Comparison of ENCODE assay signal across 1 cellular context in genomic region chr19:19191920-19192882, GRCh38.
TF ChIP-seq lines count a peak whose summit lies in the region.

Gene BORCS8 (minus strand): TSS chr19:19192152. CDS start chr19:19192117, 35 bp downstream.
A gene with protein sequence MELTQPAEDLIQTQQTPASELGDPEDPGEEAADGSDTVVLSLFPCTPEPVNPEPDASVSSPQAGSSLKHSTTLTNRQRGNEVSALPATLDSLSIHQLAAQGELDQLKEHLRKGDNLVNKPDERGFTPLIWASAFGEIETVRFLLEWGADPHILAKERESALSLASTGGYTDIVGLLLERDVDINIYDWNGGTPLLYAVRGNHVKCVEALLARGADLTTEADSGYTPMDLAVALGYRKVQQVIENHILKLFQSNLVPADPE (plus strand): TSS chr19:19192258. CDS start chr19:19193947, 1,689 bp downstream.

TF ChIP-seq in HepG2, 621 proteins besides CTCF, POLR2A, EP300 and RAD21 (continued from another document and continues in another):
- TF ChIP-seq, protein P1, sequence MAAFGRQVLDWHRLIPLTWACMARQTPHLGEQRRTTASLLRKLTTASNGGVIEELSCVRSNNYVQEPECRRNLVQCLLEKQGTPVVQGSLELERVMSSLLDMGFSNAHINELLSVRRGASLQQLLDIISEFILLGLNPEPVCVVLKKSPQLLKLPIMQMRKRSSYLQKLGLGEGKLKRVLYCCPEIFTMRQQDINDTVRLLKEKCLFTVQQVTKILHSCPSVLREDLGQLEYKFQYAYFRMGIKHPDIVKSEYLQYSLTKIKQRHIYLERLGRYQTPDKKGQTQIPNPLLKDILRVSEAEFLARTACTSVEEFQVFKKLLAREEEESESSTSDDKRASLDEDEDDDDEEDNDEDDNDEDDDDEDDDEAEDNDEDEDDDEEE (CRISPR knock-in tag; IDR thresholded peaks at IDR 0.05), result peak; percentile 37; the same call in 1 of the 2 replicates
- TF ChIP-seq ZNF18 (CRISPR knock-in tag; IDR thresholded peaks at IDR 0.05; ENCODE audit: insufficient replicate concordance) (no peak), KLF16 (CRISPR knock-in tag; IDR thresholded peaks at IDR 0.05) (peak in 1 of 2 experiments; percentile 78; a peak in 2 of 4 replicates), YEATS4 (CRISPR knock-in tag; IDR thresholded peaks at IDR 0.05; ENCODE audit: borderline replicate concordance) (peak; percentile 84; the same call in 1 of the 2 replicates), THAP7 (CRISPR knock-in tag; IDR thresholded peaks at IDR 0.05) (peak; percentile 37; the same call in 1 of the 2 replicates), MBNL3 (CRISPR knock-in tag; conservative IDR thresholded peaks at IDR 0.05) (no peak), EED (CRISPR knock-in tag; IDR thresholded peaks at IDR 0.05) (peak; percentile 87), NPAS2 (CRISPR knock-in tag; IDR thresholded peaks at IDR 0.05; ENCODE audit: borderline replicate concordance) (no peak), ZNF274 (CRISPR knock-in tag; IDR thresholded peaks at IDR 0.05) (peak; percentile 80), JDP2 (CRISPR knock-in tag; IDR thresholded peaks at IDR 0.05; ENCODE audit: borderline replicate concordance) (no peak), ZNF230 (CRISPR knock-in tag; IDR thresholded peaks at IDR 0.05) (peak; percentile 28; the same call in 1 of the 2 replicates), SRY (CRISPR knock-in tag; IDR thresholded peaks at IDR 0.05) (peak; percentile 77), ZNF280D (CRISPR knock-in tag; IDR thresholded peaks at IDR 0.05) (peak; percentile 61; the same call in 1 of the 2 replicates), ZNF776 (CRISPR knock-in tag; IDR thresholded peaks at IDR 0.05) (no peak), NFKB2 (CRISPR knock-in tag; IDR thresholded peaks at IDR 0.05; ENCODE audit: borderline replicate concordance) (0 out of 2 replicates have a peak, but pooled peaks have one; percentile 24), PITX1 (CRISPR knock-in tag; IDR thresholded peaks at IDR 0.05) (no peak; the same call in 1 of the 2 replicates), ZNF333 (CRISPR knock-in tag; IDR thresholded peaks at IDR 0.05; ENCODE audit: borderline replicate concordance) (peak; percentile 58; the same call in 1 of the 2 replicates), HNF1A (IDR thresholded peaks at IDR 0.05; ENCODE audit: low read depth) (no peak), HNF1A (CRISPR knock-in tag; IDR thresholded peaks at IDR 0.05; ENCODE audit: borderline replicate concordance) (peak; percentile 57; the same call in 1 of the 2 replicates), ZNF615 (CRISPR knock-in tag; IDR thresholded peaks at IDR 0.05; ENCODE audit: borderline replicate concordance) (peak; percentile 14; the same call in 1 of the 2 replicates), ZNF335 (CRISPR knock-in tag; IDR thresholded peaks at IDR 0.05) (peak; percentile 78; the same call in 1 of the 2 replicates), E2F2 (CRISPR knock-in tag; IDR thresholded peaks at IDR 0.05; ENCODE audit: borderline replicate concordance) (0 out of 2 replicates have a peak, but pooled peaks have one; percentile 40), SMARCE1 (IDR thresholded peaks at IDR 0.05; ENCODE audit: borderline replicate concordance) (no peak), IRF1 (CRISPR knock-in tag; IDR thresholded peaks at IDR 0.05; ENCODE audit: low read depth) (no peak), FOXJ3 (CRISPR knock-in tag; IDR thresholded peaks at IDR 0.05; ENCODE audit: borderline replicate concordance) (no peak), KAT7 (CRISPR knock-in tag; IDR thresholded peaks at IDR 0.05; ENCODE audit: borderline replicate concordance) (peak; percentile 91), ZNF451 (CRISPR knock-in tag; IDR thresholded peaks at IDR 0.05) (no peak), NFYC (CRISPR knock-in tag; IDR thresholded peaks at IDR 0.05) (peak; percentile 20; the same call in 1 of the 2 replicates), MXD4 (CRISPR knock-in tag; IDR thresholded peaks at IDR 0.05) (peak; percentile 73), HNRNPK (IDR thresholded peaks at IDR 0.05; ENCODE audit: low read depth, low read length, poor library complexity, severe bottlenecking) (peak; percentile 27), NCOA1 (CRISPR knock-in tag; IDR thresholded peaks at IDR 0.05) (0 out of 2 replicates have a peak, but pooled peaks have one; percentile 27)
- TF ChIP-seq, protein P2, sequence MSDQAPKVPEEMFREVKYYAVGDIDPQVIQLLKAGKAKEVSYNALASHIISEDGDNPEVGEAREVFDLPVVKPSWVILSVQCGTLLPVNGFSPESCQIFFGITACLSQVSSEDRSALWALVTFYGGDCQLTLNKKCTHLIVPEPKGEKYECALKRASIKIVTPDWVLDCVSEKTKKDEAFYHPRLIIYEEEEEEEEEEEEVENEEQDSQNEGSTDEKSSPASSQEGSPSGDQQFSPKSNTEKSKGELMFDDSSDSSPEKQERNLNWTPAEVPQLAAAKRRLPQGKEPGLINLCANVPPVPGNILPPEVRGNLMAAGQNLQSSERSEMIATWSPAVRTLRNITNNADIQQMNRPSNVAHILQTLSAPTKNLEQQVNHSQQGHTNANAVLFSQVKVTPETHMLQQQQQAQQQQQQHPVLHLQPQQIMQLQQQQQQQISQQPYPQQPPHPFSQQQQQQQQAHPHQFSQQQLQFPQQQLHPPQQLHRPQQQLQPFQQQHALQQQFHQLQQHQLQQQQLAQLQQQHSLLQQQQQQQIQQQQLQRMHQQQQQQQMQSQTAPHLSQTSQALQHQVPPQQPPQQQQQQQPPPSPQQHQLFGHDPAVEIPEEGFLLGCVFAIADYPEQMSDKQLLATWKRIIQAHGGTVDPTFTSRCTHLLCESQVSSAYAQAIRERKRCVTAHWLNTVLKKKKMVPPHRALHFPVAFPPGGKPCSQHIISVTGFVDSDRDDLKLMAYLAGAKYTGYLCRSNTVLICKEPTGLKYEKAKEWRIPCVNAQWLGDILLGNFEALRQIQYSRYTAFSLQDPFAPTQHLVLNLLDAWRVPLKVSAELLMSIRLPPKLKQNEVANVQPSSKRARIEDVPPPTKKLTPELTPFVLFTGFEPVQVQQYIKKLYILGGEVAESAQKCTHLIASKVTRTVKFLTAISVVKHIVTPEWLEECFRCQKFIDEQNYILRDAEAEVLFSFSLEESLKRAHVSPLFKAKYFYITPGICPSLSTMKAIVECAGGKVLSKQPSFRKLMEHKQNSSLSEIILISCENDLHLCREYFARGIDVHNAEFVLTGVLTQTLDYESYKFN (CRISPR knock-in tag; conservative IDR thresholded peaks at IDR 0.05), result peak; percentile 69
- TF ChIP-seq, protein P3, sequence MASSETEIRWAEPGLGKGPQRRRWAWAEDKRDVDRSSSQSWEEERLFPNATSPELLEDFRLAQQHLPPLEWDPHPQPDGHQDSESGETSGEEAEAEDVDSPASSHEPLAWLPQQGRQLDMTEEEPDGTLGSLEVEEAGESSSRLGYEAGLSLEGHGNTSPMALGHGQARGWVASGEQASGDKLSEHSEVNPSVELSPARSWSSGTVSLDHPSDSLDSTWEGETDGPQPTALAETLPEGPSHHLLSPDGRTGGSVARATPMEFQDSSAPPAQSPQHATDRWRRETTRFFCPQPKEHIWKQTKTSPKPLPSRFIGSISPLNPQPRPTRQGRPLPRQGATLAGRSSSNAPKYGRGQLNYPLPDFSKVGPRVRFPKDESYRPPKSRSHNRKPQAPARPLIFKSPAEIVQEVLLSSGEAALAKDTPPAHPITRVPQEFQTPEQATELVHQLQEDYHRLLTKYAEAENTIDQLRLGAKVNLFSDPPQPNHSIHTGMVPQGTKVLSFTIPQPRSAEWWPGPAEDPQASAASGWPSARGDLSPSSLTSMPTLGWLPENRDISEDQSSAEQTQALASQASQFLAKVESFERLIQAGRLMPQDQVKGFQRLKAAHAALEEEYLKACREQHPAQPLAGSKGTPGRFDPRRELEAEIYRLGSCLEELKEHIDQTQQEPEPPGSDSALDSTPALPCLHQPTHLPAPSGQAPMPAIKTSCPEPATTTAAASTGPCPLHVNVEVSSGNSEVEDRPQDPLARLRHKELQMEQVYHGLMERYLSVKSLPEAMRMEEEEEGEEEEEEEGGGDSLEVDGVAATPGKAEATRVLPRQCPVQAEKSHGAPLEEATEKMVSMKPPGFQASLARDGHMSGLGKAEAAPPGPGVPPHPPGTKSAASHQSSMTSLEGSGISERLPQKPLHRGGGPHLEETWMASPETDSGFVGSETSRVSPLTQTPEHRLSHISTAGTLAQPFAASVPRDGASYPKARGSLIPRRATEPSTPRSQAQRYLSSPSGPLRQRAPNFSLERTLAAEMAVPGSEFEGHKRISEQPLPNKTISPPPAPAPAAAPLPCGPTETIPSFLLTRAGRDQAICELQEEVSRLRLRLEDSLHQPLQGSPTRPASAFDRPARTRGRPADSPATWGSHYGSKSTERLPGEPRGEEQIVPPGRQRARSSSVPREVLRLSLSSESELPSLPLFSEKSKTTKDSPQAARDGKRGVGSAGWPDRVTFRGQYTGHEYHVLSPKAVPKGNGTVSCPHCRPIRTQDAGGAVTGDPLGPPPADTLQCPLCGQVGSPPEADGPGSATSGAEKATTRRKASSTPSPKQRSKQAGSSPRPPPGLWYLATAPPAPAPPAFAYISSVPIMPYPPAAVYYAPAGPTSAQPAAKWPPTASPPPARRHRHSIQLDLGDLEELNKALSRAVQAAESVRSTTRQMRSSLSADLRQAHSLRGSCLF (CRISPR knock-in tag; IDR thresholded peaks at IDR 0.05; ENCODE audit: borderline replicate concordance), result no peak
